In genomic region chr2:62200868-62201267, GRCh38 we compare ENCODE assay signal across 18 cellular contexts. TPM values are rescaled to one million over a fixed set of nuclear protein-coding genes. Genes with fewer than 3 reads are reported as not detected.
DNase-seq lines count a peak whose midpoint lies in the region; ATAC-seq and TF ChIP-seq lines count a peak whose summit lies in the region.
"Had no signal": no experiment of that assay in that cellular context is flagged by ENCODE, and none has a peak within 500 bp of the region (broad histone marks: within the 10 kb centered on the region; RNA-seq: fewer than 3 reads in every experiment).

No MANE protein-coding gene starts in this region.

- POLR2A ChIA-PET in HEK293 (lab: Yijun Ruan, JAX), result interaction anchor here (0.9 kb wide), 1 partner anchor 211 kb away, joined by 3 read pairs; no protein-coding TSS in a partner anchor

- H3K4me3 ChIP-seq in HEK293 (ENCODE audit: low read depth, low read length) (no peak overlapping the region), smooth muscle cell (no peak overlapping the region)
- H3K4me3 ChIP-seq: hepatocyte, stomach had no signal

- H3K4me2 ChIP-seq in smooth muscle cell, result peak overlapping the region; percentile 21
- H3K4me2 ChIP-seq: hepatocyte had no signal

- no peaks in the 10 kb centered on the region for H3K27me3 ChIP-seq in smooth muscle cell (ENCODE audit: low read depth)
- H3K27me3 ChIP-seq: BE2C, hepatocyte, stomach had no signal

- H3K27ac ChIP-seq in HEK293 (ENCODE audit: extremely low read depth, low read depth, low read length) (no peak overlapping the region), smooth muscle cell (ENCODE audit: low read depth) (no peak overlapping the region)
- H3K27ac ChIP-seq: hepatocyte, stomach had no signal

- no peaks in the 10 kb centered on the region for H3F3A ChIP-seq in smooth muscle cell (ENCODE audit: low read depth)

- peaks cover 75% of the 10 kb centered on the region for H3K4me1 Mint-ChIP-seq in activated T-cell treated with anti-CD3 and anti-CD28 coated beads, Interleukin-2, amount 50 U/mL, for 4 hours (ENCODE audit: low read depth)

- 88% methylated on average over 3 of the region's 3 CpGs for WGBS in smooth muscle cell (ENCODE audit: low lambda C conversion rate)

- H3K36me3 ChIP-seq in HEK293 (ENCODE audit: control insufficient read depth in 2 of 2, insufficient read depth in 1 of 2, low read length in 2 of 2) (no peaks in the 10 kb centered on the region), smooth muscle cell (ENCODE audit: low read depth) (no peaks in the 10 kb centered on the region)
- H3K36me3 ChIP-seq: BE2C, stomach had no signal

- no peaks in the 10 kb centered on the region for H3K27me3 Mint-ChIP-seq in activated T-cell treated with anti-CD3 and anti-CD28 coated beads, Interleukin-2, amount 50 U/mL, for 4 hours (ENCODE audit: low read depth)

- H3K4me3 Mint-ChIP-seq in activated T-cell treated with anti-CD3 and anti-CD28 coated beads, Interleukin-2, amount 50 U/mL, for 4 hours, result peak overlapping the region; percentile 89
- H3K4me3 Mint-ChIP-seq: H9, nephron progenitor cell had no signal

- CTCF ChIA-PET in HEK293 (lab: Yijun Ruan, JAX), result interaction anchor here (1.1 kb wide), 1 partner anchor 87 kb away, joined by 3 read pairs; no protein-coding TSS in a partner anchor

- peak overlapping the region; percentile 94 to 99 for H3K27ac Mint-ChIP-seq in activated naive CD4-positive, alpha-beta T cell treated with anti-CD3 and anti-CD28 coated beads, Interleukin-2, amount 50 U/mL, for 72 hours
- H3K27ac Mint-ChIP-seq: nephron progenitor cell had no signal

- H3K9ac ChIP-seq in smooth muscle cell (ENCODE audit: low read depth), result no peak overlapping the region

- H2AFZ ChIP-seq in smooth muscle cell (ENCODE audit: low read depth), result no peak overlapping the region
- H2AFZ ChIP-seq: hepatocyte had no signal

- H3K36me3 Mint-ChIP-seq in activated T-cell treated with anti-CD3 and anti-CD28 coated beads, Interleukin-2, amount 50 U/mL, for 4 hours (ENCODE audit: insufficient read depth), result peaks cover 6% of the 10 kb centered on the region
- peaks cover 12 to 67% of the 10 kb centered on the region in 2 donors for H3K36me3 Mint-ChIP-seq in activated naive CD4-positive, alpha-beta T cell treated with anti-CD3 and anti-CD28 coated beads, Interleukin-2, amount 50 U/mL, for 72 hours

- H3K4me1 ChIP-seq in HEK293 (ENCODE audit: control insufficient read depth, insufficient read depth, low read length) (peaks cover 12% of the 10 kb centered on the region), smooth muscle cell (ENCODE audit: low read depth) (peaks cover 32% of the 10 kb centered on the region)
- H3K4me1 ChIP-seq: BE2C had no signal

- peaks cover 89% of the 10 kb centered on the region for H4K20me1 ChIP-seq in smooth muscle cell (ENCODE audit: low read depth)

- H3K9me3 ChIP-seq in HEK293 (ENCODE audit: control insufficient read depth, insufficient read depth, low read depth, low read length) (no peaks in the 10 kb centered on the region), smooth muscle cell (replicated peaks; ENCODE audit: low read depth) (no peaks in the 10 kb centered on the region)
- H3K9me3 ChIP-seq: BE2C, stomach had no signal

- DNase-seq in activated T-cell treated with anti-CD3 and anti-CD28 coated beads, Interleukin-2, amount 50 U/mL, for 4 hours, result no peak
- DNase-seq in activated T-cell treated with anti-CD3 and anti-CD28 coated beads, Interleukin-2, amount 50 U/mL, for 48 hours, result no peak
- no peak for DNase-seq in activated naive CD4-positive, alpha-beta T cell treated with anti-CD3 and anti-CD28 coated beads, Interleukin-2, amount 50 U/mL, for 72 hours (ENCODE audit: low spot score in 2 of 2)
- DNase-seq in smooth muscle cell (lab: John Stamatoyannopoulos, UW; ENCODE audit: unreplicated experiment) (no peak), DMS79 treated with DMSO at 0.1 percent for 48 hours (lab: John Stamatoyannopoulos, UW) (no peak)
- DNase-seq: BE2C, cortex of kidney, EL, H9, NCI-H226, nephron progenitor cell, PC-3, stomach, SW 1271 had no signal

- peaks cover 95% of the 10 kb centered on the region for H3K79me2 ChIP-seq in smooth muscle cell (ENCODE audit: low read depth)

- no peaks in the 10 kb centered on the region for H3K9me3 Mint-ChIP-seq in activated T-cell treated with anti-CD3 and anti-CD28 coated beads, Interleukin-2, amount 50 U/mL, for 4 hours
- H3K9me3 Mint-ChIP-seq in activated naive CD4-positive, alpha-beta T cell treated with anti-CD3 and anti-CD28 coated beads, Interleukin-2, amount 50 U/mL, for 72 hours, result peaks cover 0 to 4% of the 10 kb centered on the region in 2 donors
- H3K9me3 Mint-ChIP-seq: H9, nephron progenitor cell had no signal

- no peak for TF ChIP-seq CTCF in HEK293 (tag by site-specific recombination; IDR thresholded peaks at IDR 0.05)
- TF ChIP-seq CTCF in smooth muscle cell (IDR thresholded peaks at IDR 0.05; ENCODE audit: borderline replicate concordance, insufficient read depth, poor library complexity, severe bottlenecking), result no peak

- ATAC-seq in activated T-cell treated with anti-CD3 and anti-CD28 coated beads, Interleukin-2, amount 50 U/mL, for 4 hours, result no peak
- no peak for ATAC-seq in activated naive CD4-positive, alpha-beta T cell treated with anti-CD3 and anti-CD28 coated beads, Interleukin-2, amount 50 U/mL, for 72 hours
- ATAC-seq in GM18511 (IDR thresholded peaks at IDR 0.05; ENCODE audit: unreplicated experiment) (no peak), GM21360 (IDR thresholded peaks at IDR 0.05; ENCODE audit: unreplicated experiment) (no peak)
- ATAC-seq: PC-3 had no signal

TF ChIP-seq in HEK293, 187 proteins besides CTCF, POLR2A, EP300 and RAD21:
- TF ChIP-seq KLF1 (tag by site-specific recombination; IDR thresholded peaks at IDR 0.05) (no peak), ZNF664 (tag by site-specific recombination; IDR thresholded peaks at IDR 0.05) (peak; percentile 47; the same call in 1 of the 2 replicates)

RNA-seq across cellular contexts. Expression of gene B3GNT2, which starts 5.0 kb away (rescaled TPM):
- 10 to 100 TPM; 25.4 to 26.4 (median 26.2) TPM for total RNA-seq in activated T-cell treated with anti-CD3 and anti-CD28 coated beads, Interleukin-2, amount 50 U/mL, for 4 hours
- total RNA-seq in activated naive CD4-positive, alpha-beta T cell treated with anti-CD3 and anti-CD28 coated beads, Interleukin-2, amount 50 U/mL, for 72 hours, result 10 to 100 TPM; 34.9 to 43.6 TPM
- 29.3 and 32.1 TPM in 2 replicates for total RNA-seq in smooth muscle cell
- 13.9 and 16.5 TPM in 2 replicates for polyA plus RNA-seq in smooth muscle cell
